1 cellular context compared by ENCODE assay signal in the genomic region with DNA sequence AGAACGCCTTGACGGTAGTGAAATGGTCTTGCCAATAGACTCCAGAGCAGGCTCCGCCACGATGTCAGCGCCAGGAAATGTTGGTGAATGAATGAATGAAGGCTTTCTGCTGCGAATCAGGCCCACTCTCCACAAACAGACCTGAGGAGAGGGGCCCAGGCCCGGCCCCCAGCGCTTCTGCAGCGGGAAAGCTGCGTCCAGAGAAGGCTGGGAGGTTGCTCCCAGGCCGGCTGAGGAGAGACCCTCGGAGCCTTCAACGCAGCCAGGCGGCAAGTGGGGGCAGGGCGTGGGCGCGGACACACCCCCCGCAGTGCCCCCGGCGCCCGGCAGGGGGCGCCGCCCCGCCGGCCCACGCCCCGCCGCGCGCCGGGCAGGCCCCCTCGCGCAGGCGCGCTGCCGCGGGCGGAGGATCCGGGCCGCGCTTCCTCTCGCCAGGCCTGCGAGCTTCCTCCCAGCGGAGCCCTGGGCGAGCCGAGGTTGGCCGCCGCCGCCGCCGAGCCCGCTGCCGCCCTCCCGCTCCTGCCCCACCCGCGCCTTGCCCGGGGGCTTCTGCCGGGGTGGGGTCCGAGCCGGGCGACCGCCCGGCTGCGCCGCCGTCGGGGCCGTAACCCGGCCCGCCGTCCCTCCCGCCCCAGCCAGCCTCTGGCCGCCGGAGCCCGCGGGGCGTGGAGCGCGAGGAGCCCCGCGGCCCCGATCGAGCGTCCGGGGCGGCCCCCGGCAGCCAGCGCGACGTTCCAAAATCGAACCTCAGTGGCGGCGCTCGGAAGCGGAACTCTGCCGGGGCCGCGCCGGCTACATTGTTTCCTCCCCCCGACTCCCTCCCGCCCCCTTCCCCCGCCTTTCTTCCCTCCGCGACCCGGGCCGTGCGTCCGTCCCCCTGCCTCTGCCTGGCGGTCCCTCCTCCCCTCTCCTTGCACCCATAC.
TF ChIP-seq lines count a peak whose summit lies in the region.

A gene (plus strand): TSS at position 408 of the 923 bp plus-strand sequence. CDS start 16,218 bp downstream, outside the sequence.

TF ChIP-seq in HepG2, 621 proteins besides CTCF, POLR2A, EP300 and RAD21 (continued from another document and continues in another):
- TF ChIP-seq YEATS4 (CRISPR knock-in tag; IDR thresholded peaks at IDR 0.05; ENCODE audit: borderline replicate concordance) (peak; percentile 50; the same call in 1 of the 2 replicates), ZNF230 (CRISPR knock-in tag; IDR thresholded peaks at IDR 0.05) (no peak), SRF (IDR thresholded peaks at IDR 0.05; ENCODE audit: low read depth, low read length) (no peak), NBN (conservative IDR thresholded peaks at IDR 0.05) (no peak), ZNF607 (CRISPR knock-in tag; IDR thresholded peaks at IDR 0.05; ENCODE audit: borderline replicate concordance) (no peak), YY1 (IDR thresholded peaks at IDR 0.05; ENCODE audit: insufficient read depth, insufficient replicate concordance, low read depth, low read length) (peak; percentile 10), ZMYM3 (CRISPR knock-in tag; IDR thresholded peaks at IDR 0.05) (peak; percentile 7; the same call in 1 of the 2 replicates), TARDBP (CRISPR knock-in tag; IDR thresholded peaks at IDR 0.05) (peak; percentile 47; the same call in 1 of the 2 replicates), ZNF605 (CRISPR knock-in tag; IDR thresholded peaks at IDR 0.05) (0 out of 2 replicates have a peak, but pooled peaks have one; percentile 24), RFX3 (CRISPR knock-in tag; IDR thresholded peaks at IDR 0.05) (no peak), MAZ (IDR thresholded peaks at IDR 0.05; ENCODE audit: borderline replicate concordance, low read depth, low read length) (0 out of 2 replicates have a peak, but pooled peaks have one; percentile 34), MAZ (CRISPR knock-in tag; IDR thresholded peaks at IDR 0.05; ENCODE audit: low read depth) (no peak), ARNT2 (CRISPR knock-in tag; IDR thresholded peaks at IDR 0.05; ENCODE audit: low read depth) (no peak; the same call in 1 of the 2 replicates), ETV6 (CRISPR knock-in tag; conservative IDR thresholded peaks at IDR 0.05) (no peak), NFRKB (IDR thresholded peaks at IDR 0.05) (no peak), GABPA (IDR thresholded peaks at IDR 0.05; ENCODE audit: low read depth, low read length) (peak; percentile 45), GABPA (CRISPR knock-in tag; IDR thresholded peaks at IDR 0.05; ENCODE audit: low read depth) (no peak), HNRNPUL1 (IDR thresholded peaks at IDR 0.05; ENCODE audit: low read depth, low read length) (no peak), ZEB1 (IDR thresholded peaks at IDR 0.05; ENCODE audit: insufficient replicate concordance, low read depth) (no peak), HDAC1 (CRISPR knock-in tag; IDR thresholded peaks at IDR 0.05) (peak; percentile 34; the same call in 1 of the 2 replicates), ZFP82 (CRISPR knock-in tag; IDR thresholded peaks at IDR 0.05; ENCODE audit: borderline replicate concordance) (peak; percentile 30; the same call in 1 of the 2 replicates), KLF12 (CRISPR knock-in tag; IDR thresholded peaks at IDR 0.05; ENCODE audit: borderline replicate concordance) (peak; percentile 59; the same call in 1 of the 2 replicates), ASH2L (IDR thresholded peaks at IDR 0.05; ENCODE audit: insufficient read length, low read depth, low read length) (no peak), SAP130 (CRISPR knock-in tag; IDR thresholded peaks at IDR 0.05; ENCODE audit: low read depth) (peak; percentile 38), PITX1 (CRISPR knock-in tag; IDR thresholded peaks at IDR 0.05) (no peak), REPIN1 (CRISPR knock-in tag; IDR thresholded peaks at IDR 0.05; ENCODE audit: borderline replicate concordance, low read depth) (0 out of 2 replicates have a peak, but pooled peaks have one; percentile 26), ZNF350 (CRISPR knock-in tag; IDR thresholded peaks at IDR 0.05; ENCODE audit: borderline replicate concordance, low read depth) (0 out of 2 replicates have a peak, but pooled peaks have one; percentile 41), ZNF501 (CRISPR knock-in tag; IDR thresholded peaks at IDR 0.05) (0 out of 2 replicates have a peak, but pooled peaks have one; percentile 37), POLR2G (IDR thresholded peaks at IDR 0.05; ENCODE audit: low read depth, low read length) (peak; percentile 57), PCBP1 (IDR thresholded peaks at IDR 0.05; ENCODE audit: borderline replicate concordance, low read depth, low read length) (no peak), BRD4 (CRISPR knock-in tag; IDR thresholded peaks at IDR 0.05) (no peak), SIN3A (IDR thresholded peaks at IDR 0.05; ENCODE audit: borderline replicate concordance, low read depth, low read length) (peak; percentile 18; the same call in 1 of the 2 replicates), ZNF24 (IDR thresholded peaks at IDR 0.05) (peak; percentile 93), MTF1 (CRISPR knock-in tag; IDR thresholded peaks at IDR 0.05) (no peak), ZC3H13 (CRISPR knock-in tag; IDR thresholded peaks at IDR 0.05) (no peak), MXI1 (IDR thresholded peaks at IDR 0.05; ENCODE audit: borderline replicate concordance, low read depth, low read length) (peak; percentile 67; the same call in 1 of the 3 replicates), ZNF761 (CRISPR knock-in tag; conservative IDR thresholded peaks at IDR 0.05) (no peak), NPAS2 (CRISPR knock-in tag; IDR thresholded peaks at IDR 0.05; ENCODE audit: borderline replicate concordance) (no peak), MTA1 (CRISPR knock-in tag; IDR thresholded peaks at IDR 0.05; ENCODE audit: borderline replicate concordance) (no peak)
- TF ChIP-seq, protein P1, sequence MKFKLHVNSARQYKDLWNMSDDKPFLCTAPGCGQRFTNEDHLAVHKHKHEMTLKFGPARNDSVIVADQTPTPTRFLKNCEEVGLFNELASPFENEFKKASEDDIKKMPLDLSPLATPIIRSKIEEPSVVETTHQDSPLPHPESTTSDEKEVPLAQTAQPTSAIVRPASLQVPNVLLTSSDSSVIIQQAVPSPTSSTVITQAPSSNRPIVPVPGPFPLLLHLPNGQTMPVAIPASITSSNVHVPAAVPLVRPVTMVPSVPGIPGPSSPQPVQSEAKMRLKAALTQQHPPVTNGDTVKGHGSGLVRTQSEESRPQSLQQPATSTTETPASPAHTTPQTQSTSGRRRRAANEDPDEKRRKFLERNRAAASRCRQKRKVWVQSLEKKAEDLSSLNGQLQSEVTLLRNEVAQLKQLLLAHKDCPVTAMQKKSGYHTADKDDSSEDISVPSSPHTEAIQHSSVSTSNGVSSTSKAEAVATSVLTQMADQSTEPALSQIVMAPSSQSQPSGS (CRISPR knock-in tag; IDR thresholded peaks at IDR 0.05) = no peak
- TF ChIP-seq, protein P2, sequence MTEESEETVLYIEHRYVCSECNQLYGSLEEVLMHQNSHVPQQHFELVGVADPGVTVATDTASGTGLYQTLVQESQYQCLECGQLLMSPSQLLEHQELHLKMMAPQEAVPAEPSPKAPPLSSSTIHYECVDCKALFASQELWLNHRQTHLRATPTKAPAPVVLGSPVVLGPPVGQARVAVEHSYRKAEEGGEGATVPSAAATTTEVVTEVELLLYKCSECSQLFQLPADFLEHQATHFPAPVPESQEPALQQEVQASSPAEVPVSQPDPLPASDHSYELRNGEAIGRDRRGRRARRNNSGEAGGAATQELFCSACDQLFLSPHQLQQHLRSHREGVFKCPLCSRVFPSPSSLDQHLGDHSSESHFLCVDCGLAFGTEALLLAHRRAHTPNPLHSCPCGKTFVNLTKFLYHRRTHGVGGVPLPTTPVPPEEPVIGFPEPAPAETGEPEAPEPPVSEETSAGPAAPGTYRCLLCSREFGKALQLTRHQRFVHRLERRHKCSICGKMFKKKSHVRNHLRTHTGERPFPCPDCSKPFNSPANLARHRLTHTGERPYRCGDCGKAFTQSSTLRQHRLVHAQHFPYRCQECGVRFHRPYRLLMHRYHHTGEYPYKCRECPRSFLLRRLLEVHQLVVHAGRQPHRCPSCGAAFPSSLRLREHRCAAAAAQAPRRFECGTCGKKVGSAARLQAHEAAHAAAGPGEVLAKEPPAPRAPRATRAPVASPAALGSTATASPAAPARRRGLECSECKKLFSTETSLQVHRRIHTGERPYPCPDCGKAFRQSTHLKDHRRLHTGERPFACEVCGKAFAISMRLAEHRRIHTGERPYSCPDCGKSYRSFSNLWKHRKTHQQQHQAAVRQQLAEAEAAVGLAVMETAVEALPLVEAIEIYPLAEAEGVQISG (CRISPR knock-in tag; IDR thresholded peaks at IDR 0.05) = peak; percentile 61
- TF ChIP-seq, protein P3, sequence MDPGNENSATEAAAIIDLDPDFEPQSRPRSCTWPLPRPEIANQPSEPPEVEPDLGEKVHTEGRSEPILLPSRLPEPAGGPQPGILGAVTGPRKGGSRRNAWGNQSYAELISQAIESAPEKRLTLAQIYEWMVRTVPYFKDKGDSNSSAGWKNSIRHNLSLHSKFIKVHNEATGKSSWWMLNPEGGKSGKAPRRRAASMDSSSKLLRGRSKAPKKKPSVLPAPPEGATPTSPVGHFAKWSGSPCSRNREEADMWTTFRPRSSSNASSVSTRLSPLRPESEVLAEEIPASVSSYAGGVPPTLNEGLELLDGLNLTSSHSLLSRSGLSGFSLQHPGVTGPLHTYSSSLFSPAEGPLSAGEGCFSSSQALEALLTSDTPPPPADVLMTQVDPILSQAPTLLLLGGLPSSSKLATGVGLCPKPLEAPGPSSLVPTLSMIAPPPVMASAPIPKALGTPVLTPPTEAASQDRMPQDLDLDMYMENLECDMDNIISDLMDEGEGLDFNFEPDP (CRISPR knock-in tag; conservative IDR thresholded peaks at IDR 0.05) = no peak
- TF ChIP-seq, protein P4, sequence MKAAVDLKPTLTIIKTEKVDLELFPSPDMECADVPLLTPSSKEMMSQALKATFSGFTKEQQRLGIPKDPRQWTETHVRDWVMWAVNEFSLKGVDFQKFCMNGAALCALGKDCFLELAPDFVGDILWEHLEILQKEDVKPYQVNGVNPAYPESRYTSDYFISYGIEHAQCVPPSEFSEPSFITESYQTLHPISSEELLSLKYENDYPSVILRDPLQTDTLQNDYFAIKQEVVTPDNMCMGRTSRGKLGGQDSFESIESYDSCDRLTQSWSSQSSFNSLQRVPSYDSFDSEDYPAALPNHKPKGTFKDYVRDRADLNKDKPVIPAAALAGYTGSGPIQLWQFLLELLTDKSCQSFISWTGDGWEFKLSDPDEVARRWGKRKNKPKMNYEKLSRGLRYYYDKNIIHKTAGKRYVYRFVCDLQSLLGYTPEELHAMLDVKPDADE (CRISPR knock-in tag; IDR thresholded peaks at IDR 0.05) = 0 out of 2 replicates have a peak, but pooled peaks have one; percentile 52
- TF ChIP-seq, protein P5, sequence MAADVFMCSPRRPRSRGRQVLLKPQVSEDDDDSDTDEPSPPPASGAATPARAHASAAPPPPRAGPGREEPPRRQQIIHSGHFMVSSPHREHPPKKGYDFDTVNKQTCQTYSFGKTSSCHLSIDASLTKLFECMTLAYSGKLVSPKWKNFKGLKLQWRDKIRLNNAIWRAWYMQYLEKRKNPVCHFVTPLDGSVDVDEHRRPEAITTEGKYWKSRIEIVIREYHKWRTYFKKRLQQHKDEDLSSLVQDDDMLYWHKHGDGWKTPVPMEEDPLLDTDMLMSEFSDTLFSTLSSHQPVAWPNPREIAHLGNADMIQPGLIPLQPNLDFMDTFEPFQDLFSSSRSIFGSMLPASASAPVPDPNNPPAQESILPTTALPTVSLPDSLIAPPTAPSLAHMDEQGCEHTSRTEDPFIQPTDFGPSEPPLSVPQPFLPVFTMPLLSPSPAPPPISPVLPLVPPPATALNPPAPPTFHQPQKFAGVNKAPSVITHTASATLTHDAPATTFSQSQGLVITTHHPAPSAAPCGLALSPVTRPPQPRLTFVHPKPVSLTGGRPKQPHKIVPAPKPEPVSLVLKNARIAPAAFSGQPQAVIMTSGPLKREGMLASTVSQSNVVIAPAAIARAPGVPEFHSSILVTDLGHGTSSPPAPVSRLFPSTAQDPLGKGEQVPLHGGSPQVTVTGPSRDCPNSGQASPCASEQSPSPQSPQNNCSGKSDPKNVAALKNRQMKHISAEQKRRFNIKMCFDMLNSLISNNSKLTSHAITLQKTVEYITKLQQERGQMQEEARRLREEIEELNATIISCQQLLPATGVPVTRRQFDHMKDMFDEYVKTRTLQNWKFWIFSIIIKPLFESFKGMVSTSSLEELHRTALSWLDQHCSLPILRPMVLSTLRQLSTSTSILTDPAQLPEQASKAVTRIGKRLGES (CRISPR knock-in tag; IDR thresholded peaks at IDR 0.05; ENCODE audit: borderline replicate concordance) = no peak
- TF ChIP-seq, protein P6, sequence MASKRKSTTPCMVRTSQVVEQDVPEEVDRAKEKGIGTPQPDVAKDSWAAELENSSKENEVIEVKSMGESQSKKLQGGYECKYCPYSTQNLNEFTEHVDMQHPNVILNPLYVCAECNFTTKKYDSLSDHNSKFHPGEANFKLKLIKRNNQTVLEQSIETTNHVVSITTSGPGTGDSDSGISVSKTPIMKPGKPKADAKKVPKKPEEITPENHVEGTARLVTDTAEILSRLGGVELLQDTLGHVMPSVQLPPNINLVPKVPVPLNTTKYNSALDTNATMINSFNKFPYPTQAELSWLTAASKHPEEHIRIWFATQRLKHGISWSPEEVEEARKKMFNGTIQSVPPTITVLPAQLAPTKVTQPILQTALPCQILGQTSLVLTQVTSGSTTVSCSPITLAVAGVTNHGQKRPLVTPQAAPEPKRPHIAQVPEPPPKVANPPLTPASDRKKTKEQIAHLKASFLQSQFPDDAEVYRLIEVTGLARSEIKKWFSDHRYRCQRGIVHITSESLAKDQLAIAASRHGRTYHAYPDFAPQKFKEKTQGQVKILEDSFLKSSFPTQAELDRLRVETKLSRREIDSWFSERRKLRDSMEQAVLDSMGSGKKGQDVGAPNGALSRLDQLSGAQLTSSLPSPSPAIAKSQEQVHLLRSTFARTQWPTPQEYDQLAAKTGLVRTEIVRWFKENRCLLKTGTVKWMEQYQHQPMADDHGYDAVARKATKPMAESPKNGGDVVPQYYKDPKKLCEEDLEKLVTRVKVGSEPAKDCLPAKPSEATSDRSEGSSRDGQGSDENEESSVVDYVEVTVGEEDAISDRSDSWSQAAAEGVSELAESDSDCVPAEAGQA (IDR thresholded peaks at IDR 0.05; ENCODE audit: low read depth) = no peak
- TF ChIP-seq, protein P6 (CRISPR knock-in tag; IDR thresholded peaks at IDR 0.05; ENCODE audit: borderline replicate concordance) = peak; percentile 66; the same call in 1 of the 2 replicates
- TF ChIP-seq, protein P7, sequence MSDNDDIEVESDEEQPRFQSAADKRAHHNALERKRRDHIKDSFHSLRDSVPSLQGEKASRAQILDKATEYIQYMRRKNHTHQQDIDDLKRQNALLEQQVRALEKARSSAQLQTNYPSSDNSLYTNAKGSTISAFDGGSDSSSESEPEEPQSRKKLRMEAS (IDR thresholded peaks at IDR 0.05) = 0 out of 2 replicates have a peak, but pooled peaks have one; percentile 11
